Comparison of ENCODE assay signal across 8 cellular contexts in the genomic region with DNA sequence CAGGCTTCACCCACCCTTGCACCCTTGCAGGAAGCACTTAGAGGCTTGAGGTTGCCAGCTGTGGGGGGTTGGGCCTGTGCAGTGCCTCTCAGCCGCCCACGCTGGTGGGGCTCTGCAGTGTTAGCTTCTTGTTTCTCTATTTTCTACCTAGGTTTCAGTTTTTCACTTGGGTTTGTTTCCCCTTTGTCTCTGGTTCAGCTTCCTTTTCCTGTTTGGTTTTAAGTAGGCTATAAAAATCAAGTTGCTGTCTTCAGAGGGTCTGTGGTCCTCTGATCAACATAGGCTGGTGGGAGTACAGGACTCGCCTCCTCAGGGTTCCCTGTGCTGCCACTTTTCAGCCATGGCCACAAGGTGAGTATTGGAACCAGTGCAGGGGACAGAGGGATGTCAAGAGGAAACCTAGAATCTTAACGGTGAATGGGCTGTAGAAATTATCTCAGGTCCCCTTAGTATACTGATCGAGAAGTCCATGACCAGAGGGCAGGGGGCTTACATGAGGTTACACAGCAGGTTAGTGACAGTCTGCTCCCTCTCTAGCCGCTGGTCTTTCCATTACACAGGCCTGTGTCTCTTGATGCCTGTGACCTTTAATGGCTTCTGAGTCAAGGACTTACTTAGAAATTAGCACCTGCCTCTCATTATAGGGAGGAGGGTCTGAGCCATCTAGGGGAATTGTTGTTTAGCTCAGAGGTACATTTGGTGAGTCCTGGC. TPM values are rescaled to one million over a fixed set of nuclear protein-coding genes. Genes with fewer than 3 reads are reported as not detected.
DNase-seq lines count a peak whose midpoint lies in the region; ATAC-seq and TF ChIP-seq lines count a peak whose summit lies in the region.

EVL (plus strand) TSS at position 262 of the 711 bp plus-strand sequence; CDS start at position 341, 79 bp downstream.

- intact Hi-C loops in Right ventricle myocardium superior (cut with DNase I): no loop called here

- H4K20me1 ChIP-seq in GM23338 (replicated peaks; ENCODE audit: insufficient read depth): peaks cover 5% of the 10 kb centered on the region

- no peak within 1 kb of the TSS for H3K27ac Mint-ChIP-seq in GM23338

- no peaks in the 10 kb centered on the region; the same call in 2 of the 3 replicates for H3K36me3 Mint-ChIP-seq in GM23338 (ENCODE audit: low read depth)

- H3K9me3 Mint-ChIP-seq in GM23338: no peaks in the 10 kb centered on the region

- peaks cover 10% of the 10 kb centered on the region for H3K4me1 Mint-ChIP-seq in GM23338

- no peak within 1 kb of the TSS for H3K4me3 ChIP-seq in GM23338

- H3F3A ChIP-seq in GM23338 (replicated peaks; ENCODE audit: low read depth): no peaks in the 10 kb centered on the region

- ATAC-seq in GM23338 (peak; percentile 27), Right ventricle myocardium superior (ENCODE audit: poor library complexity) (peak; percentile 38)

- TF ChIP-seq CTCF in GM10266 (IDR thresholded peaks at IDR 0.05; ENCODE audit: control insufficient read depth, insufficient read depth, low read depth, missing control alignments) (no peak), GM23338 (conservative IDR thresholded peaks at IDR 0.05; ENCODE audit: low read depth in 2 of 2) (no peak)

- H3K9me2 ChIP-seq in GM23338 (ENCODE audit: insufficient read depth): no peaks in the 10 kb centered on the region

- H2AFZ ChIP-seq in GM23338: no peak within 1 kb of the TSS

- H3K79me2 ChIP-seq in GM23338 (replicated peaks; ENCODE audit: insufficient read depth): no peaks in the 10 kb centered on the region; the same call in 1 of the 2 replicates

- no peak within 1 kb of the TSS; the same call in 1 of the 2 replicates for H3K27ac ChIP-seq in GM23338 (ENCODE audit: low read depth)

- no peak within 1 kb of the TSS for H3K4me2 ChIP-seq in GM23338

- no peaks in the 10 kb centered on the region for H3K36me3 ChIP-seq in GM23338 (ENCODE audit: insufficient read depth)

- H3K4me1 ChIP-seq in GM23338 (ENCODE audit: insufficient read depth): no peaks in the 10 kb centered on the region

- H3K27me3 ChIP-seq in GM23338 (ENCODE audit: insufficient read depth): no peaks in the 10 kb centered on the region

- peak; percentile 54 for DNase-seq in GM10266 (ENCODE audit: extremely low spot score)
- DNase-seq in GM23338 (ENCODE audit: low spot score): no peak
- DNase-seq in NCI-H1417 (lab: John Stamatoyannopoulos, UW): peak in 2 of 3 experiments; percentile 16 to 71
- DNase-seq in activated T-cell treated with anti-CD3 and anti-CD28 coated beads, Interleukin-2, amount 50 U/mL, for 1 hour: peak; percentile 76
- peak; percentile 64 for DNase-seq in Right ventricle myocardium superior
- peak; percentile 70 to 80 for DNase-seq in stimulated activated CD4-positive, alpha-beta T cell treated with anti-CD3 and anti-CD28 coated beads, Interleukin-12 subunit alpha, Interleukin-12 subunit beta, amount 100 ng/mL, for 24 hours (ENCODE audit: low read depth in 2 of 2)
- no peak for DNase-seq in HT-29 (ENCODE audit: low spot score)
- no peak for DNase-seq in ecto neural progenitor cell (ENCODE audit: low spot score)

- peaks cover 4% of the 10 kb centered on the region for H3K27me3 Mint-ChIP-seq in GM23338 (ENCODE audit: insufficient read depth, low read depth, poor library complexity)

- H3K4me3 Mint-ChIP-seq in GM23338: no peak within 1 kb of the TSS

TF ChIP-seq in GM23338, 12 proteins besides CTCF, POLR2A, EP300 and RAD21:
- TF ChIP-seq ZNF331 (CRISPR knock-in tag; IDR thresholded peaks at IDR 0.05; ENCODE audit: low read depth) (no peak), ZNF462 (CRISPR knock-in tag; IDR thresholded peaks at IDR 0.05) (no peak), STAT1 (IDR thresholded peaks at IDR 0.05; ENCODE audit: unreplicated experiment) (no peak), EZH2phosphoT487 (IDR thresholded peaks at IDR 0.05; ENCODE audit: unreplicated experiment) (no peak)

RNA-seq across cellular contexts. Expression of gene EVL, which starts in this region (rescaled TPM):
- total RNA-seq in GM23338 (2014; rRNA removed; shearing (Covaris generic)): 43.9 and 50.5 TPM in 2 replicates
- 28.2 and 36.7 TPM in 2 replicates for polyA plus RNA-seq in GM23338 (2016; fragmentation: Nextera tagmentation; extraction: Ambion mirVana)
- 36.2 TPM for total RNA-seq in Right ventricle myocardium superior
- total RNA-seq in HT-29 (2014; rRNA removed; shearing (Covaris generic)): 3.2 and 6.9 TPM in 2 replicates

Comparison
In these comparisons a context has a peak if more than half of its experiments do, and no peak if none do; other contexts are left out.
1. DNase-seq: peak in GM10266 (single experiment), NCI-H1417 (2 of 3), activated T-cell treated with anti-CD3 and anti-CD28 coated beads, Interleukin-2, amount 50 U/mL, for 1 hour (single experiment), Right ventricle myocardium superior (single experiment) and stimulated activated CD4-positive, alpha-beta T cell treated with anti-CD3 and anti-CD28 coated beads, Interleukin-12 subunit alpha, Interleukin-12 subunit beta, amount 100 ng/mL, for 24 hours (2 of 2); none in GM23338 (single experiment), HT-29 (single experiment) and ecto neural progenitor cell (single experiment).